1 cellular context compared by ENCODE assay signal in the genomic region with DNA sequence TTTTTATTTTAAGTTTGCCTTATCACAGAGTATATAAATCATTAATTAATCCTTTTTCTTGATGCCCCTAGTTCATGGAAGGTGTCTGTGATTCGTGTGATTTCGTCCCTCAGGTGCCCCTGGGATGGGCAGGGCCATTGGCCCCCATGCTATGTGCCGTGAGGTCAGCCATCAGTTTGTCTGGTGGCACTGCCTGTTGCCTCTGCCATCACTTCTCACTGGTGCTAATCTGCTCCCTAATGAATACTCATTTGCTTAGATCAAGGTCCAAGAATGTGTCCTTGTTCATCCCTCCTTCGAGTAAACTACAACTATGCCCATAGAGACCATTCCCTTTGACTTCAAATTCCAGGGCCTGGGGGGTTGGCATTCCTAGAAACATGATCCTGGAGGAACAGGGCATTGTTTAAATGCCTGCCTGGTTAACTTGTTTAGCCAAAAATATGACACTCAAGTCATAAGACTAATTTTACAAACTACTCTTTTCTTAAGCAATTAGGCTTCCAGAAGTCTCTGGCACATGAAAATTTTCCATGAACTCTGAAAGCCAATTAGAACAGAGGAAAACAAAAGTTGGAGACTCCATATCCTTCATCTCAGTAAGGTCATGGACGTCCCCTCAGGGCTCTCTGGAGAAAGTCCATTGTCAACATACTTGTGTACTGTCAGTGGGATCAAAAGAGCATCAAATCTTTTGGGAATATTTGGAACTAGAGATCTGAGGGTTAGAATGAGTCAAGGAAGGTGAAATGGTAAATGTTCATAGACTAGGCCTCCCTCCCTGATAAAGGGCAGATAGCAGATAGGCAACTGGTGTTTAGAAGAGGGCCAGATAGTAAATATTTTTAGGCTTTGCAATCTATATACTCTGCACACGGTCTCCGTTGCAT.
TF ChIP-seq lines count a peak whose summit lies in the region.

No MANE protein-coding gene starts in this region.

TF ChIP-seq in HepG2, 621 proteins besides CTCF, POLR2A, EP300 and RAD21 (continued from another document and continues in another):
- TF ChIP-seq, protein P1, sequence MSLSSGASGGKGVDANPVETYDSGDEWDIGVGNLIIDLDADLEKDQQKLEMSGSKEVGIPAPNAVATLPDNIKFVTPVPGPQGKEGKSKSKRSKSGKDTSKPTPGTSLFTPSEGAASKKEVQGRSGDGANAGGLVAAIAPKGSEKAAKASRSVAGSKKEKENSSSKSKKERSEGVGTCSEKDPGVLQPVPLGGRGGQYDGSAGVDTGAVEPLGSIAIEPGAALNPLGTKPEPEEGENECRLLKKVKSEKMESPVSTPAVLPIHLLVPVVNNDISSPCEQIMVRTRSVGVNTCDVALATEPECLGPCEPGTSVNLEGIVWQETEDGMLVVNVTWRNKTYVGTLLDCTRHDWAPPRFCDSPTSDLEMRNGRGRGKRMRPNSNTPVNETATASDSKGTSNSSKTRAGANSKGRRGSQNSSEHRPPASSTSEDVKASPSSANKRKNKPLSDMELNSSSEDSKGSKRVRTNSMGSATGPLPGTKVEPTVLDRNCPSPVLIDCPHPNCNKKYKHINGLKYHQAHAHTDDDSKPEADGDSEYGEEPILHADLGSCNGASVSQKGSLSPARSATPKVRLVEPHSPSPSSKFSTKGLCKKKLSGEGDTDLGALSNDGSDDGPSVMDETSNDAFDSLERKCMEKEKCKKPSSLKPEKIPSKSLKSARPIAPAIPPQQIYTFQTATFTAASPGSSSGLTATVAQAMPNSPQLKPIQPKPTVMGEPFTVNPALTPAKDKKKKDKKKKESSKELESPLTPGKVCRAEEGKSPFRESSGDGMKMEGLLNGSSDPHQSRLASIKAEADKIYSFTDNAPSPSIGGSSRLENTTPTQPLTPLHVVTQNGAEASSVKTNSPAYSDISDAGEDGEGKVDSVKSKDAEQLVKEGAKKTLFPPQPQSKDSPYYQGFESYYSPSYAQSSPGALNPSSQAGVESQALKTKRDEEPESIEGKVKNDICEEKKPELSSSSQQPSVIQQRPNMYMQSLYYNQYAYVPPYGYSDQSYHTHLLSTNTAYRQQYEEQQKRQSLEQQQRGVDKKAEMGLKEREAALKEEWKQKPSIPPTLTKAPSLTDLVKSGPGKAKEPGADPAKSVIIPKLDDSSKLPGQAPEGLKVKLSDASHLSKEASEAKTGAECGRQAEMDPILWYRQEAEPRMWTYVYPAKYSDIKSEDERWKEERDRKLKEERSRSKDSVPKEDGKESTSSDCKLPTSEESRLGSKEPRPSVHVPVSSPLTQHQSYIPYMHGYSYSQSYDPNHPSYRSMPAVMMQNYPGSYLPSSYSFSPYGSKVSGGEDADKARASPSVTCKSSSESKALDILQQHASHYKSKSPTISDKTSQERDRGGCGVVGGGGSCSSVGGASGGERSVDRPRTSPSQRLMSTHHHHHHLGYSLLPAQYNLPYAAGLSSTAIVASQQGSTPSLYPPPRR (CRISPR knock-in tag; IDR thresholded peaks at IDR 0.05; ENCODE audit: borderline replicate concordance): peak; percentile 74; the same call in 1 of the 2 replicates
- TF ChIP-seq HOXA7 (CRISPR knock-in tag; IDR thresholded peaks at IDR 0.05): no peak
- peak; percentile 41; the same call in 1 of the 2 replicates for TF ChIP-seq LCORL (IDR thresholded peaks at IDR 0.05)
- peak; percentile 62; the same call in 1 of the 2 replicates for TF ChIP-seq LCORL (CRISPR knock-in tag; IDR thresholded peaks at IDR 0.05)
- TF ChIP-seq, protein P2, sequence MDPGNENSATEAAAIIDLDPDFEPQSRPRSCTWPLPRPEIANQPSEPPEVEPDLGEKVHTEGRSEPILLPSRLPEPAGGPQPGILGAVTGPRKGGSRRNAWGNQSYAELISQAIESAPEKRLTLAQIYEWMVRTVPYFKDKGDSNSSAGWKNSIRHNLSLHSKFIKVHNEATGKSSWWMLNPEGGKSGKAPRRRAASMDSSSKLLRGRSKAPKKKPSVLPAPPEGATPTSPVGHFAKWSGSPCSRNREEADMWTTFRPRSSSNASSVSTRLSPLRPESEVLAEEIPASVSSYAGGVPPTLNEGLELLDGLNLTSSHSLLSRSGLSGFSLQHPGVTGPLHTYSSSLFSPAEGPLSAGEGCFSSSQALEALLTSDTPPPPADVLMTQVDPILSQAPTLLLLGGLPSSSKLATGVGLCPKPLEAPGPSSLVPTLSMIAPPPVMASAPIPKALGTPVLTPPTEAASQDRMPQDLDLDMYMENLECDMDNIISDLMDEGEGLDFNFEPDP (CRISPR knock-in tag; conservative IDR thresholded peaks at IDR 0.05): 0 out of 2 replicates have a peak, but pooled peaks have one; percentile 75
- TF ChIP-seq, protein P3, sequence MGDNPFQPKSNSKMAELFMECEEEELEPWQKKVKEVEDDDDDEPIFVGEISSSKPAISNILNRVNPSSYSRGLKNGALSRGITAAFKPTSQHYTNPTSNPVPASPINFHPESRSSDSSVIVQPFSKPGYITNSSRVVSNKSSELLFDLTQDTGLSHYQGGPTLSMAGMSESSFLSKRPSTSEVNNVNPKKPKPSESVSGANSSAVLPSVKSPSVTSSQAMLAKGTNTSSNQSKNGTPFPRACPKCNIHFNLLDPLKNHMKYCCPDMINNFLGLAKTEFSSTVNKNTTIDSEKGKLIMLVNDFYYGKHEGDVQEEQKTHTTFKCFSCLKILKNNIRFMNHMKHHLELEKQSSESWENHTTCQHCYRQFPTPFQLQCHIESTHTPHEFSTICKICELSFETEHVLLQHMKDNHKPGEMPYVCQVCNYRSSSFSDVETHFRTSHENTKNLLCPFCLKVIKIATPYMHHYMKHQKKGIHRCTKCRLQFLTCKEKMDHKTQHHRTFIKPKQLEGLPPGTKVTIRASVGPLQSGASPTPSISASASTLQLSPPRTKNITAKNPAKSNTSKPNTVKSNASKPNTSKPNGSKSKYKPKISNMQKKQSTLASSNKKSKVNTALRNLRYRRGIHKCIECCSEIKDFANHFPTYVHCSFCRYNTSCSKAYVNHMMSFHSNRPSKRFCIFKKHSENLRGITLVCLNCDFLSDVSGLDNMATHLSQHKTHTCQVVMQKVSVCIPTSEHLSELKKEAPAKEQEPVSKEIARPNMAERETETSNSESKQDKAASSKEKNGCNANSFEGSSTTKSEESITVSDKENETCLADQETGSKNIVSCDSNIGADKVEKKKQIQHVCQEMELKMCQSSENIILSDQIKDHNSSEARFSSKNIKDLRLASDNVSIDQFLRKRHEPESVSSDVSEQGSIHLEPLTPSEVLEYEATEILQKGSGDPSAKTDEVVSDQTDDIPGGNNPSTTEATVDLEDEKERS (CRISPR knock-in tag; IDR thresholded peaks at IDR 0.05): no peak
- peak; percentile 47; the same call in 1 of the 2 replicates for TF ChIP-seq SALL1 (CRISPR knock-in tag; IDR thresholded peaks at IDR 0.05)
- TF ChIP-seq ZBTB7B (CRISPR knock-in tag; IDR thresholded peaks at IDR 0.05): peak; percentile 12; the same call in 1 of the 2 replicates
- peak; percentile 50; the same call in 1 of the 2 replicates for TF ChIP-seq PHF21A (CRISPR knock-in tag; IDR thresholded peaks at IDR 0.05)
- no peak for TF ChIP-seq KDM5A (IDR thresholded peaks at IDR 0.05; ENCODE audit: borderline replicate concordance, low read length)
- TF ChIP-seq ZNF264 (CRISPR knock-in tag; IDR thresholded peaks at IDR 0.05): peak; percentile 80; the same call in 1 of the 2 replicates
- TF ChIP-seq BCL6 (CRISPR knock-in tag; IDR thresholded peaks at IDR 0.05): peak; percentile 64
- TF ChIP-seq, protein P4, sequence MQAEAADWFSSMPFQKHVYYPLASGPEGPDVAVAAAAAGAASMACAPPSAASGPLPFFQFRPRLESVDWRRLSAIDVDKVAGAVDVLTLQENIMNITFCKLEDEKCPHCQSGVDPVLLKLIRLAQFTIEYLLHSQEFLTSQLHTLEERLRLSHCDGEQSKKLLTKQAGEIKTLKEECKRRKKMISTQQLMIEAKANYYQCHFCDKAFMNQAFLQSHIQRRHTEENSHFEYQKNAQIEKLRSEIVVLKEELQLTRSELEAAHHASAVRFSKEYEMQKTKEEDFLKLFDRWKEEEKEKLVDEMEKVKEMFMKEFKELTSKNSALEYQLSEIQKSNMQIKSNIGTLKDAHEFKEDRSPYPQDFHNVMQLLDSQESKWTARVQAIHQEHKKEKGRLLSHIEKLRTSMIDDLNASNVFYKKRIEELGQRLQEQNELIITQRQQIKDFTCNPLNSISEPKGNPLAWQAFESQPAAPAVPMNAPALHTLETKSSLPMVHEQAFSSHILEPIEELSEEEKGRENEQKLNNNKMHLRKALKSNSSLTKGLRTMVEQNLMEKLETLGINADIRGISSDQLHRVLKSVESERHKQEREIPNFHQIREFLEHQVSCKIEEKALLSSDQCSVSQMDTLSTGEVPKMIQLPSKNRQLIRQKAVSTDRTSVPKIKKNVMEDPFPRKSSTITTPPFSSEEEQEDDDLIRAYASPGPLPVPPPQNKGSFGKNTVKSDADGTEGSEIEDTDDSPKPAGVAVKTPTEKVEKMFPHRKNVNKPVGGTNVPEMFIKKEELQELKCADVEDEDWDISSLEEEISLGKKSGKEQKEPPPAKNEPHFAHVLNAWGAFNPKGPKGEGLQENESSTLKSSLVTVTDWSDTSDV (CRISPR knock-in tag; IDR thresholded peaks at IDR 0.05): no peak
- TF ChIP-seq, protein P5, sequence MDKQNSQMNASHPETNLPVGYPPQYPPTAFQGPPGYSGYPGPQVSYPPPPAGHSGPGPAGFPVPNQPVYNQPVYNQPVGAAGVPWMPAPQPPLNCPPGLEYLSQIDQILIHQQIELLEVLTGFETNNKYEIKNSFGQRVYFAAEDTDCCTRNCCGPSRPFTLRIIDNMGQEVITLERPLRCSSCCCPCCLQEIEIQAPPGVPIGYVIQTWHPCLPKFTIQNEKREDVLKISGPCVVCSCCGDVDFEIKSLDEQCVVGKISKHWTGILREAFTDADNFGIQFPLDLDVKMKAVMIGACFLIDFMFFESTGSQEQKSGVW (CRISPR knock-in tag; IDR thresholded peaks at IDR 0.05; ENCODE audit: borderline replicate concordance): no peak
- TF ChIP-seq RARA (CRISPR knock-in tag; IDR thresholded peaks at IDR 0.05): peak; percentile 86
- peak; percentile 91 for TF ChIP-seq CREM (IDR thresholded peaks at IDR 0.05)
- no peak for TF ChIP-seq CREM (CRISPR knock-in tag; IDR thresholded peaks at IDR 0.05)
- TF ChIP-seq FOSL1 (CRISPR knock-in tag; IDR thresholded peaks at IDR 0.05; ENCODE audit: borderline replicate concordance): peak; percentile 62
- peak; percentile 51; the same call in 1 of the 2 replicates for TF ChIP-seq ZMYM4 (CRISPR knock-in tag; IDR thresholded peaks at IDR 0.05)
- no peak for TF ChIP-seq RBM22 (optimal IDR thresholded peaks at IDR 0.05; ENCODE audit: low read length)
- TF ChIP-seq HOXD1 (CRISPR knock-in tag; IDR thresholded peaks at IDR 0.05): 0 out of 2 replicates have a peak, but pooled peaks have one; percentile 79
- TF ChIP-seq, protein P6, sequence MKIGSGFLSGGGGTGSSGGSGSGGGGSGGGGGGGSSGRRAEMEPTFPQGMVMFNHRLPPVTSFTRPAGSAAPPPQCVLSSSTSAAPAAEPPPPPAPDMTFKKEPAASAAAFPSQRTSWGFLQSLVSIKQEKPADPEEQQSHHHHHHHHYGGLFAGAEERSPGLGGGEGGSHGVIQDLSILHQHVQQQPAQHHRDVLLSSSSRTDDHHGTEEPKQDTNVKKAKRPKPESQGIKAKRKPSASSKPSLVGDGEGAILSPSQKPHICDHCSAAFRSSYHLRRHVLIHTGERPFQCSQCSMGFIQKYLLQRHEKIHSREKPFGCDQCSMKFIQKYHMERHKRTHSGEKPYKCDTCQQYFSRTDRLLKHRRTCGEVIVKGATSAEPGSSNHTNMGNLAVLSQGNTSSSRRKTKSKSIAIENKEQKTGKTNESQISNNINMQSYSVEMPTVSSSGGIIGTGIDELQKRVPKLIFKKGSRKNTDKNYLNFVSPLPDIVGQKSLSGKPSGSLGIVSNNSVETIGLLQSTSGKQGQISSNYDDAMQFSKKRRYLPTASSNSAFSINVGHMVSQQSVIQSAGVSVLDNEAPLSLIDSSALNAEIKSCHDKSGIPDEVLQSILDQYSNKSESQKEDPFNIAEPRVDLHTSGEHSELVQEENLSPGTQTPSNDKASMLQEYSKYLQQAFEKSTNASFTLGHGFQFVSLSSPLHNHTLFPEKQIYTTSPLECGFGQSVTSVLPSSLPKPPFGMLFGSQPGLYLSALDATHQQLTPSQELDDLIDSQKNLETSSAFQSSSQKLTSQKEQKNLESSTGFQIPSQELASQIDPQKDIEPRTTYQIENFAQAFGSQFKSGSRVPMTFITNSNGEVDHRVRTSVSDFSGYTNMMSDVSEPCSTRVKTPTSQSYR (CRISPR knock-in tag; IDR thresholded peaks at IDR 0.05; ENCODE audit: borderline replicate concordance): peak; percentile 43; the same call in 1 of the 2 replicates
- TF ChIP-seq, protein P7, sequence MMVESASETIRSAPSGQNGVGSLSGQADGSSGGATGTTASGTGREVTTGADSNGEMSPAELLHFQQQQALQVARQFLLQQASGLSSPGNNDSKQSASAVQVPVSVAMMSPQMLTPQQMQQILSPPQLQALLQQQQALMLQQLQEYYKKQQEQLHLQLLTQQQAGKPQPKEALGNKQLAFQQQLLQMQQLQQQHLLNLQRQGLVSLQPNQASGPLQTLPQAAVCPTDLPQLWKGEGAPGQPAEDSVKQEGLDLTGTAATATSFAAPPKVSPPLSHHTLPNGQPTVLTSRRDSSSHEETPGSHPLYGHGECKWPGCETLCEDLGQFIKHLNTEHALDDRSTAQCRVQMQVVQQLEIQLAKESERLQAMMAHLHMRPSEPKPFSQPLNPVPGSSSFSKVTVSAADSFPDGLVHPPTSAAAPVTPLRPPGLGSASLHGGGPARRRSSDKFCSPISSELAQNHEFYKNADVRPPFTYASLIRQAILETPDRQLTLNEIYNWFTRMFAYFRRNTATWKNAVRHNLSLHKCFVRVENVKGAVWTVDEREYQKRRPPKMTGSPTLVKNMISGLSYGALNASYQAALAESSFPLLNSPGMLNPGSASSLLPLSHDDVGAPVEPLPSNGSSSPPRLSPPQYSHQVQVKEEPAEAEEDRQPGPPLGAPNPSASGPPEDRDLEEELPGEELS (CRISPR knock-in tag; IDR thresholded peaks at IDR 0.05): peak; percentile 86
- peak; percentile 94 for TF ChIP-seq NR2F2 (IDR thresholded peaks at IDR 0.05; ENCODE audit: borderline replicate concordance, low read depth)
- TF ChIP-seq SAP130 (CRISPR knock-in tag; IDR thresholded peaks at IDR 0.05; ENCODE audit: low read depth): 0 out of 2 replicates have a peak, but pooled peaks have one; percentile 9
- peak; percentile 86 for TF ChIP-seq FOXO1 (CRISPR knock-in tag; IDR thresholded peaks at IDR 0.05)
- no peak for TF ChIP-seq YY1 (IDR thresholded peaks at IDR 0.05; ENCODE audit: insufficient read depth, insufficient replicate concordance, low read depth, low read length)
- no peak for TF ChIP-seq KLF13 (CRISPR knock-in tag; IDR thresholded peaks at IDR 0.05)
- TF ChIP-seq ZNF614 (CRISPR knock-in tag; IDR thresholded peaks at IDR 0.05; ENCODE audit: borderline replicate concordance): 0 out of 2 replicates have a peak, but pooled peaks have one; percentile 42
- TF ChIP-seq SUZ12 (IDR thresholded peaks at IDR 0.05; ENCODE audit: low read depth, low read length): no peak
- TF ChIP-seq SNAI1 (CRISPR knock-in tag; IDR thresholded peaks at IDR 0.05; ENCODE audit: borderline replicate concordance): no peak
- TF ChIP-seq ARNT2 (CRISPR knock-in tag; IDR thresholded peaks at IDR 0.05; ENCODE audit: low read depth): no peak
- no peak for TF ChIP-seq ZNF781 (CRISPR knock-in tag; IDR thresholded peaks at IDR 0.05; ENCODE audit: borderline replicate concordance, not compliant biosample characterization)
- TF ChIP-seq PRPF4 (IDR thresholded peaks at IDR 0.05; ENCODE audit: low read depth, low read length, poor library complexity, severe bottlenecking): no peak
